9 cellular contexts compared by ENCODE assay signal in genomic region chr19:8506402-8506957, GRCh38. TPM values are rescaled to one million over a fixed set of nuclear protein-coding genes. Genes with fewer than 3 reads are reported as not detected.
A peak's percentile ranks its signal among the peaks of the same experiment; 100 is the strongest.
DNase-seq lines count a peak whose midpoint lies in the region; ATAC-seq and TF ChIP-seq lines count a peak whose summit lies in the region.
"Had no signal": no experiment of that assay in that cellular context is flagged by ENCODE, and none has a peak within 500 bp of the region (broad histone marks: within the 10 kb centered on the region; RNA-seq: fewer than 3 reads in every experiment).

No MANE protein-coding gene starts in this region.

- H3K4me3 ChIP-seq in SJCRH30, result peak overlapping the region; percentile 60
- H3K4me3 ChIP-seq in fibroblast of villous mesenchyme (ENCODE audit: low read depth, low read length), result peak overlapping the region; percentile 62

- no peaks in the 10 kb centered on the region for H3K4me1 ChIP-seq in SJCRH30

- H3K27me3 ChIP-seq in SJCRH30, result no peaks in the 10 kb centered on the region

- no peak for TF ChIP-seq CTCF in fibroblast of villous mesenchyme (IDR thresholded peaks at IDR 0.05; ENCODE audit: insufficient read depth, low read depth, low read length)

- ATAC-seq in sciatic nerve (peak; percentile 6), esophagus mucosa (no peak), GM21737 (IDR thresholded peaks at IDR 0.05; ENCODE audit: unreplicated experiment) (no peak)

- no peaks in the 10 kb centered on the region for H3K9me3 ChIP-seq in SJCRH30 (replicated peaks)

- intact Hi-C loops in sciatic nerve (cut with DNase I), result loop anchor here (10.0 kb wide), 1 partner anchor 152 kb away; no protein-coding TSS in a partner anchor

- DNase-seq in NCI-H2196 (lab: John Stamatoyannopoulos, UW; ENCODE audit: unreplicated experiment), result peak; percentile 18
- DNase-seq in NCI-H2196 treated with DMSO at 0.1 percent for 48 hours (lab: John Stamatoyannopoulos, UW; ENCODE audit: unreplicated experiment), result no peak
- no peak for DNase-seq in SJCRH30
- DNase-seq in fibroblast of villous mesenchyme (ENCODE audit: low read depth), result no peak
- DNase-seq in sciatic nerve (ENCODE audit: low spot score), result no peak
- DNase-seq in superior temporal gyrus (ENCODE audit: extremely low spot score), result no peak

- no peaks in the 10 kb centered on the region for H3K36me3 ChIP-seq in SJCRH30

- no peak overlapping the region for H3K27ac ChIP-seq in SJCRH30

RNA-seq across cellular contexts. Expression of gene PRAM1, which starts 4.0 kb away (rescaled TPM):
- total RNA-seq in SJCRH30 (2014; rRNA removed; shearing (Covaris generic)), result not detected in 2 replicates
- total RNA-seq in fibroblast of villous mesenchyme (under 0.01 TPM in 1 of 2 replicates, not detected in the other), sciatic nerve (8.8 TPM), esophagus mucosa (0.76 TPM)
- total RNA-seq: Daoy had no signal

RNA-seq across cellular contexts. Expression of gene ZNF414, which starts 7.5 kb away (rescaled TPM):
- 3.1 and 4.7 TPM in 2 replicates for total RNA-seq in SJCRH30 (2014; rRNA removed; shearing (Covaris generic))
- total RNA-seq in fibroblast of villous mesenchyme, result 5.2 and 6.4 TPM in 2 replicates
- 22.2 TPM for total RNA-seq in sciatic nerve
- total RNA-seq in esophagus mucosa, result 13.3 TPM
